ENCODE assay signal across 8 cellular contexts in genomic region chr17:73710095-73710592, GRCh38.
DNase-seq lines count a peak whose midpoint lies in the region; ATAC-seq and TF ChIP-seq lines count a peak whose summit lies in the region.

No MANE protein-coding gene starts in this region.

- intact Hi-C loops in sciatic nerve (cut with DNase I): no loop called here

- H3K4me1 Mint-ChIP-seq in activated naive CD4-positive, alpha-beta T cell treated with anti-CD3 and anti-CD28 coated beads, Interleukin-2, amount 10 ng/mL, durations not matched to agents 7 days and 5 days: peaks cover 15% of the 10 kb centered on the region

- H3K36me3 Mint-ChIP-seq in activated naive CD4-positive, alpha-beta T cell treated with anti-CD3 and anti-CD28 coated beads, Interleukin-2, amount 10 ng/mL, durations not matched to agents 7 days and 5 days: no peaks in the 10 kb centered on the region

- no peak overlapping the region for H3K27ac ChIP-seq in cardiac muscle cell

- H3K9me3 Mint-ChIP-seq in activated naive CD4-positive, alpha-beta T cell treated with anti-CD3 and anti-CD28 coated beads, Interleukin-2, amount 10 ng/mL, durations not matched to agents 7 days and 5 days: no peaks in the 10 kb centered on the region

- no peaks in the 10 kb centered on the region for H3K9me3 ChIP-seq in cardiac muscle cell (ENCODE audit: low read depth)

- peak; percentile 79 for TF ChIP-seq CTCF in cardiac muscle cell (IDR thresholded peaks at IDR 0.05; ENCODE audit: low read depth, low read length)

- peak; percentile 58 for DNase-seq in COLO668 (lab: John Stamatoyannopoulos, UW; ENCODE audit: unreplicated experiment)
- DNase-seq in HT1080 (ENCODE audit: low read depth): peak; percentile 42
- peak; percentile 62 for DNase-seq in SHP77 treated with DMSO at 0.1 percent for 48 hours (lab: John Stamatoyannopoulos, UW)
- DNase-seq in activated naive CD4-positive, alpha-beta T cell treated with anti-CD3 and anti-CD28 coated beads, Interleukin-2, amount 10 ng/mL, durations not matched to agents 7 days and 5 days: peak; percentile 80
- peak; percentile 72 to 85 for DNase-seq in cardiac muscle cell (ENCODE audit: low read depth in 1 of 2, low spot score in 1 of 2)
- peak; percentile 73 for DNase-seq in sciatic nerve (ENCODE audit: low spot score)

- H3K27ac Mint-ChIP-seq in activated naive CD4-positive, alpha-beta T cell treated with anti-CD3 and anti-CD28 coated beads, Interleukin-2, amount 10 ng/mL, durations not matched to agents 7 days and 5 days: no peak overlapping the region

- no peaks in the 10 kb centered on the region for H3K36me3 ChIP-seq in cardiac muscle cell

- H3K27me3 Mint-ChIP-seq in activated naive CD4-positive, alpha-beta T cell treated with anti-CD3 and anti-CD28 coated beads, Interleukin-2, amount 10 ng/mL, durations not matched to agents 7 days and 5 days: peaks cover 51% of the 10 kb centered on the region

- peaks cover 9% of the 10 kb centered on the region for H3K4me1 ChIP-seq in cardiac muscle cell (ENCODE audit: low read depth)

- CTCF ChIA-PET in activated naive CD4-positive, alpha-beta T cell treated with anti-CD3 and anti-CD28 coated beads, Interleukin-2, amount 10 ng/mL, durations not matched to agents 7 days and 5 days (lab: Charles Lee): interaction anchor here (0.7 to 5.1 kb wide), 14 partner anchors 10 to 983 kb away, joined by 3 to 61 read pairs (median 4); partner anchors contain the start of gene SDK2

- H3K27me3 ChIP-seq in cardiac muscle cell: peaks cover 11% of the 10 kb centered on the region

- peak; percentile 64 for ATAC-seq in sciatic nerve
- no peak for ATAC-seq in GM18867 (IDR thresholded peaks at IDR 0.05; ENCODE audit: unreplicated experiment)
- ATAC-seq in GM19324 (IDR thresholded peaks at IDR 0.05; ENCODE audit: low FRiP score, unreplicated experiment): no peak

- H3K4me3 ChIP-seq in cardiac muscle cell: no peak overlapping the region

- H3K4me3 Mint-ChIP-seq in activated naive CD4-positive, alpha-beta T cell treated with anti-CD3 and anti-CD28 coated beads, Interleukin-2, amount 10 ng/mL, durations not matched to agents 7 days and 5 days: no peak overlapping the region
